8 cellular contexts compared by ENCODE assay signal in genomic region chr6:153110612-153111011, GRCh38. TPM values are rescaled to one million over a fixed set of nuclear protein-coding genes. Genes with fewer than 3 reads are reported as not detected.
A peak's percentile ranks its signal among the peaks of the same experiment; 100 is the strongest.
DNase-seq lines count a peak whose midpoint lies in the region; ATAC-seq and TF ChIP-seq lines count a peak whose summit lies in the region.
"Not testable (repeated sequence)": the region's sequence is repeated elsewhere in the genome, so short reads cannot be mapped to it uniquely, and the experiment has no call there.
"Had no signal": no experiment of that assay in that cellular context is flagged by ENCODE, and none has a peak within 500 bp of the region (broad histone marks: within the 10 kb centered on the region; RNA-seq: fewer than 3 reads in every experiment).

No MANE protein-coding gene starts in this region.

- not testable (repeated sequence) for H4K8ac ChIP-seq in H9 (replicated peaks; ENCODE audit: insufficient read length, low read depth, low read length); neuronal stem cell (ENCODE audit: low read depth, low read length)
- H4K8ac ChIP-seq in mesenchymal stem cell (ENCODE audit: low read length): peak overlapping the region; percentile 45

- H3K14ac ChIP-seq in H9 (ENCODE audit: insufficient read depth, low read length); neuronal stem cell (ENCODE audit: low read length): not testable (repeated sequence)
- H3K14ac ChIP-seq in mesenchymal stem cell (ENCODE audit: low read length in 2 of 2): peak overlapping the region in 1 of 2 experiments; percentile 23

- not testable (repeated sequence) for H3K4me3 ChIP-seq in mesenchymal stem cell (ENCODE audit: insufficient read depth in 1 of 2, low read depth in 1 of 2, low read length in 2 of 2); neuronal stem cell (ENCODE audit: low read length in 2 of 2)

- peak; percentile 52 for ATAC-seq in WTC11

- H3K27ac ChIP-seq in H9 (ENCODE audit: insufficient read length, low read depth, low read length); mesenchymal stem cell (ENCODE audit: low read length, poor library complexity, severe bottlenecking); neuronal stem cell (replicated peaks; ENCODE audit: low read length): not testable (repeated sequence)

- H4K5ac ChIP-seq in H9 (ENCODE audit: insufficient read length, low read depth, low read length): not testable (repeated sequence)

- H4K20me1 ChIP-seq in H9 (ENCODE audit: control insufficient read depth, insufficient read depth, insufficient read length): not testable (repeated sequence)

- H3K4me1 ChIP-seq in H9 (ENCODE audit: insufficient read depth, low read length); mesenchymal stem cell (ENCODE audit: control insufficient read depth, insufficient read depth, low read depth, low read length); neuronal stem cell (ENCODE audit: control insufficient read depth in 2 of 2, insufficient read depth in 1 of 2, low read depth in 1 of 2, low read length in 2 of 2): not testable (repeated sequence)

- H3K9ac ChIP-seq in H9 (ENCODE audit: extremely low read depth, insufficient read length, low read length); mesenchymal stem cell (ENCODE audit: low read length); neuronal stem cell (ENCODE audit: low read depth, low read length, poor library complexity): not testable (repeated sequence)

- H4K91ac ChIP-seq in H9 (ENCODE audit: insufficient read length, low read depth, low read length); neuronal stem cell (ENCODE audit: low read depth, low read length, poor library complexity): not testable (repeated sequence)
- H4K91ac ChIP-seq in mesenchymal stem cell (ENCODE audit: low read length): peak overlapping the region; percentile 3

- H3K4me2 ChIP-seq in H9 (ENCODE audit: insufficient read depth, insufficient read length, low read length); mesenchymal stem cell (ENCODE audit: low read length, poor library complexity, severe bottlenecking); neuronal stem cell (ENCODE audit: insufficient read depth, low read length, poor library complexity, severe bottlenecking): not testable (repeated sequence)

- not testable (repeated sequence) for H3K36me3 ChIP-seq in mesenchymal stem cell (ENCODE audit: control insufficient read depth in 1 of 2, insufficient read depth in 2 of 2, low read depth in 1 of 2, low read length in 2 of 2); neuronal stem cell (replicated peaks in 1 of 2; ENCODE audit: control insufficient read depth in 2 of 2, insufficient read depth in 2 of 2, low read length in 2 of 2)

- H3K9me3 Mint-ChIP-seq in H9: peaks cover 31 to 33% of the 10 kb centered on the region in 2 experiments
- peaks cover 34% of the 10 kb centered on the region for H3K9me3 Mint-ChIP-seq in WTC11
- H3K9me3 Mint-ChIP-seq in endothelial cell (ENCODE audit: unreplicated experiment): not testable (repeated sequence)

- not testable (repeated sequence) for H3K23me2 ChIP-seq in H9 (ENCODE audit: insufficient read length, low read depth, low read length, poor library complexity, severe bottlenecking)

- not testable (repeated sequence) for H2BK12ac ChIP-seq in H9 (ENCODE audit: insufficient read length, low read depth, low read length); neuronal stem cell (ENCODE audit: low read length)
- H2BK12ac ChIP-seq in mesenchymal stem cell (ENCODE audit: low read length in 2 of 2): peak overlapping the region in 1 of 2 experiments; percentile 8

- not testable (repeated sequence) for H3K79me2 ChIP-seq in H9 (ENCODE audit: insufficient read depth, low read length)

- H2AFZ ChIP-seq in H9 (ENCODE audit: low read length); mesenchymal stem cell (ENCODE audit: low read depth, low read length): not testable (repeated sequence)
- H2AFZ ChIP-seq in neuronal stem cell (ENCODE audit: low read length): peak overlapping the region; percentile 67

- H3K27me3 Mint-ChIP-seq in H9 (ENCODE audit: low read depth); WTC11 (ENCODE audit: low read depth); endothelial cell (ENCODE audit: unreplicated experiment): not testable (repeated sequence)

- not testable (repeated sequence) for H2AK5ac ChIP-seq in H9 (ENCODE audit: insufficient read length, low read length); mesenchymal stem cell (ENCODE audit: low read length, severe bottlenecking); neuronal stem cell (ENCODE audit: low read depth, low read length)

- not testable (repeated sequence) for H3T11ph ChIP-seq in H9 (ENCODE audit: low read length)

- not testable (repeated sequence) for H2BK20ac ChIP-seq in H9 (ENCODE audit: low read depth, low read length, poor library complexity, severe bottlenecking)

- not testable (repeated sequence) for H2BK120ac ChIP-seq in H9 (ENCODE audit: low read depth, low read length, poor library complexity, severe bottlenecking); mesenchymal stem cell (ENCODE audit: low read depth, low read length); neuronal stem cell (ENCODE audit: low read depth, low read length)

- POLR2A ChIA-PET in WTC11 (lab: Charles Lee): interaction anchor here (1.3 kb wide), 1 partner anchor 20 kb away, joined by 4 read pairs; the partner anchor contains the start of gene RGS17

- not testable (repeated sequence) for H2BK5ac ChIP-seq in H9 (ENCODE audit: insufficient read length, low read length); mesenchymal stem cell (ENCODE audit: low read depth, low read length, poor library complexity, severe bottlenecking); neuronal stem cell (ENCODE audit: low read length)

- TF ChIP-seq CTCF in H9 (conservative IDR thresholded peaks at IDR 0.05); WTC11 (IDR thresholded peaks at IDR 0.05); endothelial cell (IDR thresholded peaks at IDR 0.05; ENCODE audit: unreplicated experiment): not testable (repeated sequence)

- H3K4me1 Mint-ChIP-seq in H9 (peaks cover 16 to 17% of the 10 kb centered on the region in 2 experiments), WTC11 (peaks cover 43% of the 10 kb centered on the region), endothelial cell (ENCODE audit: unreplicated experiment) (peaks cover 19% of the 10 kb centered on the region)

- H3K18ac ChIP-seq in H9 (ENCODE audit: insufficient read length, low read depth, low read length); neuronal stem cell (ENCODE audit: low read length): not testable (repeated sequence)
- peak overlapping the region; percentile 15 to 50 for H3K18ac ChIP-seq in mesenchymal stem cell (ENCODE audit: low read depth in 1 of 2, low read length in 2 of 2)

- H3K27ac Mint-ChIP-seq in H9: peak overlapping the region in 2 of 3 experiments; percentile 78 to 87; a peak in 3 of 7 replicates
- H3K27ac Mint-ChIP-seq in WTC11: 0 out of 2 replicates have a peak overlapping the region, but pooled peaks have one; percentile 10
- H3K27ac Mint-ChIP-seq in endothelial cell (ENCODE audit: unreplicated experiment): not testable (repeated sequence)

- not testable (repeated sequence) for H3K23ac ChIP-seq in H9 (ENCODE audit: insufficient read length, low read depth, low read length); mesenchymal stem cell (ENCODE audit: low read length in 2 of 2); neuronal stem cell (ENCODE audit: low read depth, low read length, poor library complexity)

- H3K4ac ChIP-seq in H9 (ENCODE audit: low read depth, low read length); neuronal stem cell (ENCODE audit: low read length): not testable (repeated sequence)
- peak overlapping the region in 1 of 2 experiments; percentile 43 for H3K4ac ChIP-seq in mesenchymal stem cell (ENCODE audit: low read depth in 1 of 2, low read length in 2 of 2)

- not testable (repeated sequence) for DNase-seq in H9; WTC11 (ENCODE audit: low spot score); endothelial cell (ENCODE audit: low spot score); mesenchymal stem cell; neuronal stem cell (ENCODE audit: low spot score)

- H3K9me3 ChIP-seq in H9 (ENCODE audit: control insufficient read depth, low read depth, low read length): not testable (repeated sequence)
- peaks cover 12% of the 10 kb centered on the region for H3K9me3 ChIP-seq in mesenchymal stem cell (ENCODE audit: control insufficient read depth, low read length)
- peaks cover 0 to 11% of the 10 kb centered on the region in 2 donors for H3K9me3 ChIP-seq in neuronal stem cell (replicated peaks in 1 of 2; ENCODE audit: control insufficient read depth in 2 of 2, insufficient read depth in 1 of 2, low read depth in 1 of 2, low read length in 2 of 2)

- H3K56ac ChIP-seq in H9 (ENCODE audit: insufficient read length, low read depth, low read length): not testable (repeated sequence)

- not testable (repeated sequence) for H3K27me3 ChIP-seq in H9 (ENCODE audit: insufficient read depth, low read length); mesenchymal stem cell (ENCODE audit: control insufficient read depth in 1 of 2, insufficient read depth in 1 of 2, low read length in 2 of 2); neuronal stem cell (ENCODE audit: control insufficient read depth in 3 of 3, insufficient read depth in 3 of 3, low read depth in 1 of 3, low read length in 3 of 3)

- CTCF ChIA-PET in WTC11 (lab: Charles Lee): interaction anchor here (0.9 to 1.2 kb wide), 3 partner anchors 15 to 79 kb away, joined by 3 read pairs; no protein-coding TSS in a partner anchor

- not testable (repeated sequence) for H3K4me3 Mint-ChIP-seq in H9, WTC11
- peak overlapping the region; percentile 33 for H3K4me3 Mint-ChIP-seq in endothelial cell (ENCODE audit: unreplicated experiment)

- H3K36me3 Mint-ChIP-seq in H9 (ENCODE audit: insufficient read depth in 1 of 3, low read depth in 3 of 3) (peaks cover 22 to 34% (median 22%) of the 10 kb centered on the region in 3 experiments), WTC11 (peaks cover 39% of the 10 kb centered on the region), endothelial cell (ENCODE audit: low read depth, unreplicated experiment) (peaks cover 24% of the 10 kb centered on the region)

- no CpG with 5 or more reads among the region's 11 CpGs for WGBS in H9 (ENCODE audit: extremely low coverage, insufficient read length, low lambda C conversion rate)
- WGBS in mesenchymal stem cell: 98% methylated on average over 11 of the region's 11 CpGs
- no CpG with 5 or more reads among the region's 11 CpGs for WGBS in neuronal stem cell (ENCODE audit: extremely low coverage in 2 of 2, insufficient read length in 2 of 2, insufficient replicate concordance in 1 of 2), 2 donors

- not testable (repeated sequence) for H3K79me1 ChIP-seq in H9 (ENCODE audit: insufficient read depth, low read depth, low read length, poor library complexity, severe bottlenecking); neuronal stem cell (ENCODE audit: low read depth, low read length)
- peaks cover 10% of the 10 kb centered on the region for H3K79me1 ChIP-seq in mesenchymal stem cell (replicated peaks; ENCODE audit: low read length, poor library complexity, severe bottlenecking)

- H2BK15ac ChIP-seq in H9 (ENCODE audit: low read depth, low read length); mesenchymal stem cell (ENCODE audit: low read depth, poor library complexity, severe bottlenecking); neuronal stem cell (ENCODE audit: low read length): not testable (repeated sequence)

RNA-seq across cellular contexts. Expression of gene RGS17, which starts 20.5 kb away (rescaled TPM):
- total RNA-seq in H9 (2021) (3.2 and 3.8 TPM in 2 replicates), WTC11 (2021) (6.6 to 9.3 TPM (median 7.4 TPM) in 3 replicates), endothelial cell (ENCODE audit: unreplicated experiment) (12.0 TPM)
- polyA plus RNA-seq in mesenchymal stem cell (2013, experiment 1 of 2): 15.7 TPM
- polyA plus RNA-seq in mesenchymal stem cell (2013, experiment 2 of 2): 15.0 TPM
- polyA plus RNA-seq in neuronal stem cell (2013, experiment 1 of 2): 3.4 TPM
- polyA plus RNA-seq in neuronal stem cell (2013, experiment 2 of 2): 3.2 TPM
- total RNA-seq: CD4-positive, alpha-beta memory T cell; CD4-positive, CD25-positive, alpha-beta regulatory T cell had no signal
- polyA plus RNA-seq: CD14-positive monocyte; CD4-positive, alpha-beta memory T cell had no signal
